Comparison of ENCODE assay signal across 1 cellular context in the genomic region with DNA sequence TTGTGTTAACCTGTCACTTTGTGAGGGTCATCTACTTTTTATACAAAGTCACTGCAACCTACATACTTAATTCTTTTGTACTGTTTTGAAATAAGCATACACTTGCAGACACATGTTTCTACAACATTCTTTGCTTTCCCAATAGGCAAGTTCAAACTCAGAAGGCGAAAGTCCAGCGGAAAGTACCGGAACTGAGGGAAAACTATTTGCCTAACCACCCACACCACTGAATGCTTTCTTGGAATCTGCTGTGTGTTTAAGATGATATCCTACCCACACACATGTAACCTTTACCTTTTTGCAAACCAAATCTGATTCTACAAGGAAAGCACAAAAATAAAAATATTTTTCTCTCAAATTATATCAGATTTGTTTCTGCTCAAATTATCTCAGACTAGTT.
TF ChIP-seq lines count a peak whose summit lies in the region.

No MANE protein-coding gene starts in this region.

TF ChIP-seq in HepG2, 621 proteins besides CTCF, POLR2A, EP300 and RAD21 (continued from another document and continues in another):
- TF ChIP-seq, protein P1, sequence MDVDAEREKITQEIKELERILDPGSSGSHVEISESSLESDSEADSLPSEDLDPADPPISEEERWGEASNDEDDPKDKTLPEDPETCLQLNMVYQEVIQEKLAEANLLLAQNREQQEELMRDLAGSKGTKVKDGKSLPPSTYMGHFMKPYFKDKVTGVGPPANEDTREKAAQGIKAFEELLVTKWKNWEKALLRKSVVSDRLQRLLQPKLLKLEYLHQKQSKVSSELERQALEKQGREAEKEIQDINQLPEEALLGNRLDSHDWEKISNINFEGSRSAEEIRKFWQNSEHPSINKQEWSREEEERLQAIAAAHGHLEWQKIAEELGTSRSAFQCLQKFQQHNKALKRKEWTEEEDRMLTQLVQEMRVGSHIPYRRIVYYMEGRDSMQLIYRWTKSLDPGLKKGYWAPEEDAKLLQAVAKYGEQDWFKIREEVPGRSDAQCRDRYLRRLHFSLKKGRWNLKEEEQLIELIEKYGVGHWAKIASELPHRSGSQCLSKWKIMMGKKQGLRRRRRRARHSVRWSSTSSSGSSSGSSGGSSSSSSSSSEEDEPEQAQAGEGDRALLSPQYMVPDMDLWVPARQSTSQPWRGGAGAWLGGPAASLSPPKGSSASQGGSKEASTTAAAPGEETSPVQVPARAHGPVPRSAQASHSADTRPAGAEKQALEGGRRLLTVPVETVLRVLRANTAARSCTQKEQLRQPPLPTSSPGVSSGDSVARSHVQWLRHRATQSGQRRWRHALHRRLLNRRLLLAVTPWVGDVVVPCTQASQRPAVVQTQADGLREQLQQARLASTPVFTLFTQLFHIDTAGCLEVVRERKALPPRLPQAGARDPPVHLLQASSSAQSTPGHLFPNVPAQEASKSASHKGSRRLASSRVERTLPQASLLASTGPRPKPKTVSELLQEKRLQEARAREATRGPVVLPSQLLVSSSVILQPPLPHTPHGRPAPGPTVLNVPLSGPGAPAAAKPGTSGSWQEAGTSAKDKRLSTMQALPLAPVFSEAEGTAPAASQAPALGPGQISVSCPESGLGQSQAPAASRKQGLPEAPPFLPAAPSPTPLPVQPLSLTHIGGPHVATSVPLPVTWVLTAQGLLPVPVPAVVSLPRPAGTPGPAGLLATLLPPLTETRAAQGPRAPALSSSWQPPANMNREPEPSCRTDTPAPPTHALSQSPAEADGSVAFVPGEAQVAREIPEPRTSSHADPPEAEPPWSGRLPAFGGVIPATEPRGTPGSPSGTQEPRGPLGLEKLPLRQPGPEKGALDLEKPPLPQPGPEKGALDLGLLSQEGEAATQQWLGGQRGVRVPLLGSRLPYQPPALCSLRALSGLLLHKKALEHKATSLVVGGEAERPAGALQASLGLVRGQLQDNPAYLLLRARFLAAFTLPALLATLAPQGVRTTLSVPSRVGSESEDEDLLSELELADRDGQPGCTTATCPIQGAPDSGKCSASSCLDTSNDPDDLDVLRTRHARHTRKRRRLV (CRISPR knock-in tag; IDR thresholded peaks at IDR 0.05), result no peak
- TF ChIP-seq ATF1 (CRISPR knock-in tag; IDR thresholded peaks at IDR 0.05) (peak; percentile 68), ZNF557 (CRISPR knock-in tag; IDR thresholded peaks at IDR 0.05) (no peak), ZNF724P (CRISPR knock-in tag; IDR thresholded peaks at IDR 0.05; ENCODE audit: borderline replicate concordance) (no peak), ZNF136 (CRISPR knock-in tag; IDR thresholded peaks at IDR 0.05; ENCODE audit: low read depth) (0 out of 2 replicates have a peak, but pooled peaks have one; percentile 39), ZNF777 (CRISPR knock-in tag; IDR thresholded peaks at IDR 0.05) (no peak), NFE2 (CRISPR knock-in tag; IDR thresholded peaks at IDR 0.05) (no peak), EHMT2 (IDR thresholded peaks at IDR 0.05; ENCODE audit: borderline replicate concordance, low read depth, low read length) (0 out of 2 replicates have a peak, but pooled peaks have one; percentile 43), REPIN1 (CRISPR knock-in tag; IDR thresholded peaks at IDR 0.05; ENCODE audit: borderline replicate concordance, low read depth) (peak; percentile 57; the same call in 1 of the 2 replicates), CENPX (CRISPR knock-in tag; IDR thresholded peaks at IDR 0.05) (no peak), ZNF441 (CRISPR knock-in tag; IDR thresholded peaks at IDR 0.05; ENCODE audit: borderline replicate concordance) (no peak), GPBP1L1 (CRISPR knock-in tag; IDR thresholded peaks at IDR 0.05) (no peak), KDM6A (CRISPR knock-in tag; IDR thresholded peaks at IDR 0.05; ENCODE audit: low read depth) (peak; percentile 95), ZNF766 (CRISPR knock-in tag; IDR thresholded peaks at IDR 0.05; ENCODE audit: borderline replicate concordance) (0 out of 2 replicates have a peak, but pooled peaks have one; percentile 50), U2AF2 (IDR thresholded peaks at IDR 0.05; ENCODE audit: low read depth, low read length) (no peak), ZNF761 (CRISPR knock-in tag; conservative IDR thresholded peaks at IDR 0.05) (0 out of 2 replicates have a peak, but pooled peaks have one; percentile 47), ZNF652 (CRISPR knock-in tag; IDR thresholded peaks at IDR 0.05; ENCODE audit: borderline replicate concordance, low read depth) (peak; percentile 68; the same call in 1 of the 2 replicates), KDM4B (CRISPR knock-in tag; IDR thresholded peaks at IDR 0.05) (peak; percentile 76; the same call in 1 of the 2 replicates), ZNF383 (CRISPR knock-in tag; IDR thresholded peaks at IDR 0.05; ENCODE audit: borderline replicate concordance) (no peak), DNMT1 (CRISPR knock-in tag; IDR thresholded peaks at IDR 0.05) (no peak), HOXA7 (CRISPR knock-in tag; IDR thresholded peaks at IDR 0.05) (no peak), KAT8 (CRISPR knock-in tag; IDR thresholded peaks at IDR 0.05) (peak; percentile 58; the same call in 1 of the 2 replicates), ZNF660 (CRISPR knock-in tag; IDR thresholded peaks at IDR 0.05; ENCODE audit: borderline replicate concordance, low read depth) (no peak), ZXDC (CRISPR knock-in tag; IDR thresholded peaks at IDR 0.05) (no peak), IRF2 (CRISPR knock-in tag; IDR thresholded peaks at IDR 0.05) (peak; percentile 88), ZNF609 (CRISPR knock-in tag; IDR thresholded peaks at IDR 0.05; ENCODE audit: borderline replicate concordance) (peak; percentile 89), SIX4 (CRISPR knock-in tag; IDR thresholded peaks at IDR 0.05) (peak; percentile 89)
- TF ChIP-seq, protein P2, sequence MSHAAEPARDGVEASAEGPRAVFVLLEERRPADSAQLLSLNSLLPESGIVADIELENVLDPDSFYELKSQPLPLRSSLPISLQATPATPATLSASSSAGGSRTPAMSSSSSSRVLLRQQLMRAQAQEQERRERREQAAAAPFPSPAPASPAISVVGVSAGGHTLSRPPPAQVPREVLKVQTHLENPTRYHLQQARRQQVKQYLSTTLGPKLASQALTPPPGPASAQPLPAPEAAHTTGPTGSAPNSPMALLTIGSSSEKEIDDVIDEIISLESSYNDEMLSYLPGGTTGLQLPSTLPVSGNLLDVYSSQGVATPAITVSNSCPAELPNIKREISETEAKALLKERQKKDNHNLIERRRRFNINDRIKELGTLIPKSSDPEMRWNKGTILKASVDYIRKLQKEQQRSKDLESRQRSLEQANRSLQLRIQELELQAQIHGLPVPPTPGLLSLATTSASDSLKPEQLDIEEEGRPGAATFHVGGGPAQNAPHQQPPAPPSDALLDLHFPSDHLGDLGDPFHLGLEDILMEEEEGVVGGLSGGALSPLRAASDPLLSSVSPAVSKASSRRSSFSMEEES (CRISPR knock-in tag; IDR thresholded peaks at IDR 0.05), result peak; percentile 76
- TF ChIP-seq, protein P3, sequence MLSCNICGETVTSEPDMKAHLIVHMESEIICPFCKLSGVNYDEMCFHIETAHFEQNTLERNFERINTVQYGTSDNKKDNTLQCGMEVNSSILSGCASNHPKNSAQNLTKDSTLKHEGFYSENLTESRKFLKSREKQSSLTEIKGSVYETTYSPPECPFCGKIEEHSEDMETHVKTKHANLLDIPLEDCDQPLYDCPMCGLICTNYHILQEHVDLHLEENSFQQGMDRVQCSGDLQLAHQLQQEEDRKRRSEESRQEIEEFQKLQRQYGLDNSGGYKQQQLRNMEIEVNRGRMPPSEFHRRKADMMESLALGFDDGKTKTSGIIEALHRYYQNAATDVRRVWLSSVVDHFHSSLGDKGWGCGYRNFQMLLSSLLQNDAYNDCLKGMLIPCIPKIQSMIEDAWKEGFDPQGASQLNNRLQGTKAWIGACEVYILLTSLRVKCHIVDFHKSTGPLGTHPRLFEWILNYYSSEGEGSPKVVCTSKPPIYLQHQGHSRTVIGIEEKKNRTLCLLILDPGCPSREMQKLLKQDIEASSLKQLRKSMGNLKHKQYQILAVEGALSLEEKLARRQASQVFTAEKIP (CRISPR knock-in tag; IDR thresholded peaks at IDR 0.05; ENCODE audit: borderline replicate concordance), result no peak
- TF ChIP-seq, protein P4, sequence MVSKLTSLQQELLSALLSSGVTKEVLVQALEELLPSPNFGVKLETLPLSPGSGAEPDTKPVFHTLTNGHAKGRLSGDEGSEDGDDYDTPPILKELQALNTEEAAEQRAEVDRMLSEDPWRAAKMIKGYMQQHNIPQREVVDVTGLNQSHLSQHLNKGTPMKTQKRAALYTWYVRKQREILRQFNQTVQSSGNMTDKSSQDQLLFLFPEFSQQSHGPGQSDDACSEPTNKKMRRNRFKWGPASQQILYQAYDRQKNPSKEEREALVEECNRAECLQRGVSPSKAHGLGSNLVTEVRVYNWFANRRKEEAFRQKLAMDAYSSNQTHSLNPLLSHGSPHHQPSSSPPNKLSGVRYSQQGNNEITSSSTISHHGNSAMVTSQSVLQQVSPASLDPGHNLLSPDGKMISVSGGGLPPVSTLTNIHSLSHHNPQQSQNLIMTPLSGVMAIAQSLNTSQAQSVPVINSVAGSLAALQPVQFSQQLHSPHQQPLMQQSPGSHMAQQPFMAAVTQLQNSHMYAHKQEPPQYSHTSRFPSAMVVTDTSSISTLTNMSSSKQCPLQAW (CRISPR knock-in tag; IDR thresholded peaks at IDR 0.05), result 0 out of 2 replicates have a peak, but pooled peaks have one; percentile 32
- TF ChIP-seq, protein P5, sequence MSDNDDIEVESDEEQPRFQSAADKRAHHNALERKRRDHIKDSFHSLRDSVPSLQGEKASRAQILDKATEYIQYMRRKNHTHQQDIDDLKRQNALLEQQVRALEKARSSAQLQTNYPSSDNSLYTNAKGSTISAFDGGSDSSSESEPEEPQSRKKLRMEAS (IDR thresholded peaks at IDR 0.05), result peak; percentile 82
- TF ChIP-seq, protein P6, sequence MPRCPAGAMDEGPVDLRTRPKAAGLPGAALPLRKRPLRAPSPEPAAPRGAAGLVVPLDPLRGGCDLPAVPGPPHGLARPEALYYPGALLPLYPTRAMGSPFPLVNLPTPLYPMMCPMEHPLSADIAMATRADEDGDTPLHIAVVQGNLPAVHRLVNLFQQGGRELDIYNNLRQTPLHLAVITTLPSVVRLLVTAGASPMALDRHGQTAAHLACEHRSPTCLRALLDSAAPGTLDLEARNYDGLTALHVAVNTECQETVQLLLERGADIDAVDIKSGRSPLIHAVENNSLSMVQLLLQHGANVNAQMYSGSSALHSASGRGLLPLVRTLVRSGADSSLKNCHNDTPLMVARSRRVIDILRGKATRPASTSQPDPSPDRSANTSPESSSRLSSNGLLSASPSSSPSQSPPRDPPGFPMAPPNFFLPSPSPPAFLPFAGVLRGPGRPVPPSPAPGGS (CRISPR knock-in tag; IDR thresholded peaks at IDR 0.05), result no peak
